In the genomic region with DNA sequence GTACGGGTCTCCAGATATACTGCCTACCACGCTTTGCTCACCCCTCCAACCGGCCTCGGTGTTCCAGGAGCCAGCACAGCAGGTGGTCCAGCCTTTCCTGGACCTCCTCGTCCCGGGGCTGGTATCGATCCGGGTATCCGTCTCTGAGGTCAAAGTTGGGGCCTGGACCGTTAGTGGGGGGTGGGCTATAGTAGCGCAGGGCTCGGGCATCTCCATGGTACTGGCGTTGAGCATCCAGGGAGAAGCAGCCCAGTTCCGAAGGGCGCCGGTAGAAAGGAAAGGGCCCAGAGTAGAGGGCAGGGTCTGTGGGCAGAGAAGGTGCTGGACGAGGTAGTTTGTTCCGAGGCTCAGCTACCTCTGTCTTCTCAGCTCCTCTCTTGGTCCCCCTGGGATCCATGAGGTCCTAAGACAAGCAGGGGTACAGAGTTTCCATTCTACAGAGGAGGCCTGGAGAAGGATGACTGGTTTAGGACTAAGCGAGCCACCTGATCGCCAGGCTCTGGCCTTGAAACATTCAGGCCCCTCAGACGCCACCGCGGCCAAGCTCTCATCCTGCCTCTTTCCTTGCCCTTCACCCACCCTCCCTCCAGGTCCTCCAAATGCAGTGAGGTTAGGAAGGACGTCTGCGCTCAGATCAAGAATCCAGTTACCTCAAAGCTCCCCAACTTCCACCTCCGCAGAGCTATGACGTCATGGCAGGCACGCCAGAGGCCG, we compare ENCODE assay signal across 9 cellular contexts. TPM values are rescaled to one million over a fixed set of nuclear protein-coding genes. Genes with fewer than 3 reads are reported as not detected.
DNase-seq lines count a peak whose midpoint lies in the region; ATAC-seq, FAIRE-seq and TF ChIP-seq lines count a peak whose summit lies in the region.
"Had no signal": no experiment of that assay in that cellular context is flagged by ENCODE, and none has a peak within 500 bp of the region (broad histone marks: within the 10 kb centered on the region; RNA-seq: fewer than 3 reads in every experiment).

No MANE protein-coding gene starts in this region.

- H3K79me2 ChIP-seq in fibroblast of lung (ENCODE audit: control insufficient read depth, insufficient read depth, low read length): peaks cover 33% of the 10 kb centered on the region

- ATAC-seq in pancreas (peak; percentile 4 to 37 (median 10)), HG02938 (IDR thresholded peaks at IDR 0.05; ENCODE audit: unreplicated experiment) (no peak)

- peak in 1 of 2 experiments; percentile 40 for DNase-seq in SJSA1 (ENCODE audit: low read depth in 1 of 2, low spot score in 2 of 2)
- no peak for DNase-seq in fibroblast of lung (ENCODE audit: low read depth in 2 of 2)
- DNase-seq in pancreas: peak in 3 of 6 donors; percentile 23 to 75 (median 49)
- DNase-seq in HCEC 1CT: no peak
- DNase-seq in effector CD4-positive, alpha-beta T cell: no peak
- DNase-seq in DMS53 (lab: John Stamatoyannopoulos, UW): no peak

- H3K36me3 ChIP-seq in SJSA1 (peaks cover 62% of the 10 kb centered on the region), fibroblast of lung (ENCODE audit: control insufficient read depth, insufficient read depth, low read length) (peaks cover 24% of the 10 kb centered on the region), pancreas (peaks cover 0 to 17% (median 0%) of the 10 kb centered on the region in 3 donors)

- no peak for TF ChIP-seq CTCF in fibroblast of lung (conservative IDR thresholded peaks at IDR 0.05 in 1 of 2, IDR thresholded peaks at IDR 0.05 in 1 of 2; ENCODE audit: low read depth in 1 of 2, low read length in 2 of 2)
- no peak for TF ChIP-seq CTCF in pancreas (IDR thresholded peaks at IDR 0.05)

- H3K9me3 ChIP-seq in SJSA1 (replicated peaks) (no peaks in the 10 kb centered on the region), fibroblast of lung (ENCODE audit: control insufficient read depth, insufficient read depth, low read depth, low read length) (no peaks in the 10 kb centered on the region), pancreas (no peaks in the 10 kb centered on the region)

- H3K27ac ChIP-seq in SJSA1 (peak overlapping the region; percentile 95), fibroblast of lung (ENCODE audit: insufficient read depth, low read length) (peak overlapping the region; percentile 100), pancreas (peak overlapping the region; percentile 86 to 97 (median 96))

- H3K4me3 ChIP-seq in SJSA1 (peak overlapping the region; percentile 64), fibroblast of lung (replicated peaks in 1 of 4; ENCODE audit: control extremely low read depth in 1 of 4, insufficient read depth in 1 of 4, low read depth in 3 of 4, low read length in 4 of 4) (peak overlapping the region; percentile 84 to 97 (median 94)), pancreas (peak overlapping the region; percentile 66 to 89 (median 84))

- H4K20me1 ChIP-seq in fibroblast of lung (ENCODE audit: control insufficient read depth, extremely low read depth, insufficient read depth, low read length): no peaks in the 10 kb centered on the region

- peak overlapping the region; percentile 27 for H2AFZ ChIP-seq in fibroblast of lung (ENCODE audit: low read length)

- FAIRE-seq in pancreas (lab: Jason Lieb, UNC): no peak
- FAIRE-seq: TTC549 had no signal

- H3K4me1 ChIP-seq in SJSA1 (replicated peaks) (peaks cover 23% of the 10 kb centered on the region), fibroblast of lung (ENCODE audit: control insufficient read depth, extremely low read depth, insufficient read depth, low read length) (peaks cover 18% of the 10 kb centered on the region), pancreas (peaks cover 0 to 9% (median 5%) of the 10 kb centered on the region in 3 donors)

- H3K27me3 ChIP-seq in SJSA1 (replicated peaks) (no peaks in the 10 kb centered on the region), fibroblast of lung (ENCODE audit: control insufficient read depth, insufficient read depth, low read length) (no peaks in the 10 kb centered on the region), pancreas (no peaks in the 10 kb centered on the region)

- intact Hi-C loops in pancreas (cut with DNase I): no loop called here

- 11 to 13% methylated on average over 29 of the region's 29 CpGs for WGBS in pancreas, 2 donors

- H3K9ac ChIP-seq in fibroblast of lung (ENCODE audit: insufficient read depth, low read length): peak overlapping the region; percentile 98

- TF ChIP-seq POLR2A in GM19193 (IDR thresholded peaks at IDR 0.05; ENCODE audit: extremely low read depth, insufficient read depth, insufficient read length): peak; percentile 2

- H3K4me2 ChIP-seq in fibroblast of lung (ENCODE audit: extremely low read depth, insufficient read depth, low read length): peak overlapping the region; percentile 91

RNA-seq across cellular contexts. Expression of a gene that starts 0.5 kb away (rescaled TPM):
- total RNA-seq in SJSA1 (2014; rRNA removed; shearing (Covaris generic)): 13.1 and 17.4 TPM in 2 replicates
- 11.6 and 14.0 TPM in 2 replicates for total RNA-seq in fibroblast of lung
- polyA plus RNA-seq in fibroblast of lung: 9.1 and 11.8 TPM in 2 replicates
- polyA plus RNA-seq in fibroblast of lung (2012): 11.2 and 14.4 TPM in 2 replicates
- polyA minus RNA-seq in fibroblast of lung (ENCODE audit: low replicate concordance): 24.0 and 36.0 TPM in 2 replicates
- 10 to 100 TPM in 4 of 6 donors, 1 to 10 TPM in 2; 8.2 to 12.6 (median 11.0) TPM for total RNA-seq in pancreas
- 10 to 100 TPM; 32.0 to 39.7 TPM for polyA plus RNA-seq in pancreas

RNA-seq across cellular contexts. Expression of a gene that starts 10.4 kb away (rescaled TPM):
- total RNA-seq in SJSA1 (2014; rRNA removed; shearing (Covaris generic)): 0.47 and 1.4 TPM in 2 replicates
- 21.1 and 46.0 TPM in 2 replicates for total RNA-seq in fibroblast of lung
- 5.7 and 25.2 TPM in 2 replicates for polyA plus RNA-seq in fibroblast of lung
- polyA plus RNA-seq in fibroblast of lung (2012): 9.5 and 35.9 TPM in 2 replicates
- 11.6 and 59.6 TPM in 2 replicates for polyA minus RNA-seq in fibroblast of lung (ENCODE audit: low replicate concordance)
- 100 to 1,000 TPM in 3 of 6 donors, 10 to 100 TPM in 3; 14.0 to 789 (median 112) TPM for total RNA-seq in pancreas
- polyA plus RNA-seq in pancreas: 100 to 1,000 TPM in 1 of 2 donors, 10 to 100 TPM in 1; 40.3 to 130 TPM

RNA-seq across cellular contexts. Expression of a gene that starts 12.5 kb away (rescaled TPM):
- 34.5 and 35.5 TPM in 2 replicates for total RNA-seq in SJSA1 (2014; rRNA removed; shearing (Covaris generic))
- 56.2 and 58.0 TPM in 2 replicates for total RNA-seq in fibroblast of lung
- 21.6 and 29.9 TPM in 2 replicates for polyA plus RNA-seq in fibroblast of lung
- 36.4 and 45.6 TPM in 2 replicates for polyA plus RNA-seq in fibroblast of lung (2012)
- 166 and 177 TPM in 2 replicates for polyA minus RNA-seq in fibroblast of lung (ENCODE audit: low replicate concordance)
- total RNA-seq in pancreas: 10 to 100 TPM; 21.4 to 46.3 (median 25.6) TPM
- polyA plus RNA-seq in pancreas: 100 to 1,000 TPM; 117 to 163 TPM

RNA-seq across cellular contexts. Expression of a gene that starts 12.7 kb away (rescaled TPM):
- 69.4 and 134 TPM in 2 replicates for total RNA-seq in SJSA1 (2014; rRNA removed; shearing (Covaris generic))
- 85.5 and 111 TPM in 2 replicates for total RNA-seq in fibroblast of lung
- 81.7 and 119 TPM in 2 replicates for polyA plus RNA-seq in fibroblast of lung
- polyA plus RNA-seq in fibroblast of lung (2012): 97.0 and 114 TPM in 2 replicates
- 52.8 and 66.7 TPM in 2 replicates for polyA minus RNA-seq in fibroblast of lung (ENCODE audit: low replicate concordance)
- 10 to 100 TPM; 22.5 to 40.8 (median 28.2) TPM for total RNA-seq in pancreas
- polyA plus RNA-seq in pancreas: 10 to 100 TPM; 33.8 to 43.8 TPM

RNA-seq across cellular contexts. Expression of a gene that starts 25.5 kb away (rescaled TPM):
- total RNA-seq in SJSA1 (2014; rRNA removed; shearing (Covaris generic)): 0.50 and 0.58 TPM in 2 replicates
- total RNA-seq in fibroblast of lung (62.9 and 87.1 TPM in 2 replicates), pancreas (100 to 1,000 TPM in 2 of 6 donors, 10 to 100 TPM in 4; 23.4 to 330 (median 57.1) TPM)
- polyA plus RNA-seq in fibroblast of lung (21.7 and 22.9 TPM in 2 replicates), pancreas (100 to 1,000 TPM; 101 to 117 TPM)
- polyA plus RNA-seq in fibroblast of lung (2012): 15.2 and 15.6 TPM in 2 replicates
- polyA minus RNA-seq in fibroblast of lung (ENCODE audit: low replicate concordance): 21.0 and 30.6 TPM in 2 replicates
